20 cellular contexts compared by ENCODE assay signal in genomic region chr17:9451919-9452318, GRCh38.
"Had no signal": no experiment of that assay in that cellular context is flagged by ENCODE, and none has a peak within 500 bp of the region (broad histone marks: within the 10 kb centered on the region; RNA-seq: fewer than 3 reads in every experiment).

No MANE protein-coding gene starts in this region.

- H3K9me3 Mint-ChIP-seq: activated naive CD4-positive, alpha-beta T cell treated with anti-CD3 and anti-CD28 coated beads, Interleukin-2, amount 10 ng/mL, durations not matched to agents 7 days and 5 days; activated T-cell treated with anti-CD3 and anti-CD28 coated beads, Interleukin-2, amount 50 U/mL, for 72 hours; dendritic cell treated with granulocyte-macrophage colony-stimulating factor and Interleukin-4, amounts not matched to agents 40 ng/mL and 50 ng/mL, for 4 days; memory B cell; stimulated activated memory B cell treated with anti-CD40 and anti-IgM and Interleukin-4, amounts not matched to agents 10 μg/mL and 1 μg/mL and 100 μg/mL, for 72 hours had no signal

- ATAC-seq: activated T-cell treated with anti-CD3 and anti-CD28 coated beads, Interleukin-2, amount 50 U/mL, for 72 hours; foreskin keratinocyte; stimulated activated memory B cell treated with anti-CD40 and anti-IgM and Interleukin-4, amounts not matched to agents 10 μg/mL and 1 μg/mL and 100 μg/mL, for 72 hours; T-helper 17 cell had no signal

- H3K4me3 Mint-ChIP-seq: activated naive CD4-positive, alpha-beta T cell treated with anti-CD3 and anti-CD28 coated beads, Interleukin-2, amount 10 ng/mL, durations not matched to agents 7 days and 5 days; activated T-cell treated with anti-CD3 and anti-CD28 coated beads, Interleukin-2, amount 50 U/mL, for 72 hours; dendritic cell treated with granulocyte-macrophage colony-stimulating factor and Interleukin-4, amounts not matched to agents 40 ng/mL and 50 ng/mL, for 4 days; memory B cell; nephron progenitor cell; stimulated activated memory B cell treated with anti-CD40 and anti-IgM and Interleukin-4, amounts not matched to agents 10 μg/mL and 1 μg/mL and 100 μg/mL, for 72 hours; T-helper 17 cell had no signal

- H3K27me3 Mint-ChIP-seq: activated naive CD4-positive, alpha-beta T cell treated with anti-CD3 and anti-CD28 coated beads, Interleukin-2, amount 10 ng/mL, durations not matched to agents 7 days and 5 days; dendritic cell treated with granulocyte-macrophage colony-stimulating factor and Interleukin-4, amounts not matched to agents 40 ng/mL and 50 ng/mL, for 4 days; memory B cell; stimulated activated memory B cell treated with anti-CD40 and anti-IgM and Interleukin-4, amounts not matched to agents 10 μg/mL and 1 μg/mL and 100 μg/mL, for 72 hours; T-helper 17 cell had no signal

- H3K27me3 ChIP-seq: cardiac muscle cell, foreskin keratinocyte, right lobe of liver, transverse colon had no signal

- FAIRE-seq: urothelium cell line had no signal

- H3K27ac ChIP-seq: cardiac muscle cell, foreskin keratinocyte, right lobe of liver, transverse colon had no signal

- H3K9me3 ChIP-seq: right lobe of liver, transverse colon had no signal

- H3K4me1 Mint-ChIP-seq: activated naive CD4-positive, alpha-beta T cell treated with anti-CD3 and anti-CD28 coated beads, Interleukin-2, amount 10 ng/mL, durations not matched to agents 7 days and 5 days; memory B cell; stimulated activated memory B cell treated with anti-CD40 and anti-IgM and Interleukin-4, amounts not matched to agents 10 μg/mL and 1 μg/mL and 100 μg/mL, for 72 hours; T-helper 17 cell had no signal

- H3K4me3 ChIP-seq: cardiac muscle cell, right lobe of liver, smooth muscle cell, transverse colon had no signal

- H3K27ac Mint-ChIP-seq: activated naive CD4-positive, alpha-beta T cell treated with anti-CD3 and anti-CD28 coated beads, Interleukin-2, amount 10 ng/mL, durations not matched to agents 7 days and 5 days; activated T-cell treated with anti-CD3 and anti-CD28 coated beads, Interleukin-2, amount 50 U/mL, for 72 hours; dendritic cell treated with granulocyte-macrophage colony-stimulating factor and Interleukin-4, amounts not matched to agents 40 ng/mL and 50 ng/mL, for 4 days; memory B cell; nephron progenitor cell; stimulated activated memory B cell treated with anti-CD40 and anti-IgM and Interleukin-4, amounts not matched to agents 10 μg/mL and 1 μg/mL and 100 μg/mL, for 72 hours; T-helper 17 cell had no signal

- H3K4me2 ChIP-seq: smooth muscle cell had no signal

- H3K36me3 ChIP-seq: cardiac muscle cell, right lobe of liver, transverse colon had no signal

- DNase-seq: activated CD4-positive, alpha-beta T cell treated with anti-CD3 and anti-CD28 coated beads for 4 hours; activated CD4-positive, alpha-beta T cell treated with anti-CD3 and anti-CD28 coated beads, Interleukin-2, amount 50 U/mL, for 48 hours; activated CD4-positive, CD25-positive, alpha-beta regulatory T cell; activated effector memory CD4-positive, alpha-beta T cell treated with Interleukin-2 at 50 U/mL for 16 hours; activated naive CD4-positive, alpha-beta T cell treated with anti-CD3 and anti-CD28 coated beads, Interleukin-2, amount 10 ng/mL, durations not matched to agents 7 days and 5 days; activated T-cell treated with anti-CD3 and anti-CD28 coated beads, Interleukin-2, amount 50 U/mL, for 72 hours; amygdala; effector CD4-positive, alpha-beta T cell; foreskin keratinocyte; nephron progenitor cell; right lobe of liver; stimulated activated CD4-positive, alpha-beta T cell treated with anti-CD3 and anti-CD28 coated beads, Interleukin-15, amount 100 ng/mL, for 24 hours; T-helper 17 cell; transverse colon had no signal
